In the genomic region with DNA sequence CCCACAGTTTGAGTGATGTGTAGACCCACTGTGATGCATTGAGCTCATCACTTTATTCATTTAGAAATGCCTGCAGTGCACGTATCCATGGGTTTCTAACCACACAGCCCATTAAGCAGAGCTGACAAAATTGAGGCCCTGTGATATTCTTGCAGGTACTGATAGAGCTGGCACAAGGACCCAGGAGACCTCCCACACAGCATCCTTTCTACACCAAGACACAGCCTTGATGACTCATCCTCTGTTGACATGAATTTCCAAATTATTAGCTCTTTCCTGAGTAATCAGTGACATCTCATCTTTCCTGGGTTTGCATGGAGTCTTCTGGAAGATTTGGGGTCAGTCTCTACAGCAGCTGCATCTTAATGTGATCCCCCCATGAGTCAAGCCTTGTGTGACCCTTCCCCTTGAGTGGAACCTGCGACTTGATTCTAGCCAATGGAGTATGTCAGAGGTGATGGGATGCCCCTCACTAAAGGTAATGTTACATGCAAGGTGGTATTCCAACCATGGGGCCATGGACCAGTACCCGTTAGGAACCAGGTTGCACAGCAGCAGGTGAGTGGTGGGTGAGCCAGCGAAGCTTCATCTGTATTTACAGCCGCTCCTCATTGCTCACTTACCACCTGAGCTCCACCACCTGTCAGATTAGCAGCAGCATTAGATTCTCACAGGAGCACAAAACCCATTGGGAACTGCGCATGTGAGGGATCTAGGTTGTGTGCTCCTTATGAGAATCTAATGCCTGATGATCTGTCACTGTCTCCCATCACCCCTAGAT, we compare ENCODE assay signal across 17 cellular contexts.
DNase-seq lines count a peak whose midpoint lies in the region; ATAC-seq, FAIRE-seq and TF ChIP-seq lines count a peak whose summit lies in the region.
"Had no signal": no experiment of that assay in that cellular context is flagged by ENCODE, and none has a peak within 500 bp of the region (broad histone marks: within the 10 kb centered on the region; RNA-seq: fewer than 3 reads in every experiment).

No MANE protein-coding gene starts in this region.

- H3K27ac ChIP-seq in HUES48 (ENCODE audit: low read depth, low read length) (peak overlapping the region; percentile 87), astrocyte (ENCODE audit: low read depth, low read length) (no peak overlapping the region), keratinocyte (ENCODE audit: control insufficient read depth, insufficient read depth, low read length) (no peak overlapping the region), Peyer's patch (no peak overlapping the region)
- H3K27ac ChIP-seq: heart right ventricle had no signal

- H3K79me2 ChIP-seq in astrocyte (ENCODE audit: insufficient read depth, low read length) (no peaks in the 10 kb centered on the region), keratinocyte (ENCODE audit: control insufficient read depth, insufficient read depth, low read length) (no peaks in the 10 kb centered on the region)

- no peaks in the 10 kb centered on the region for H3K27me3 ChIP-seq in HUES48 (ENCODE audit: control insufficient read depth, insufficient read depth, low read length)
- H3K27me3 ChIP-seq in astrocyte (ENCODE audit: insufficient read depth, low read length) = no peaks in the 10 kb centered on the region
- H3K27me3 ChIP-seq in keratinocyte (ENCODE audit: control insufficient read depth, extremely low read depth, insufficient read depth, low read length) = no peaks in the 10 kb centered on the region
- H3K27me3 ChIP-seq in Peyer's patch = no peaks in the 10 kb centered on the region
- H3K27me3 ChIP-seq: heart right ventricle had no signal

- H3K36me3 Mint-ChIP-seq in astrocyte (ENCODE audit: low read depth, unreplicated experiment) = no peaks in the 10 kb centered on the region
- H3K36me3 Mint-ChIP-seq: T-cell had no signal

- H3K9me3 Mint-ChIP-seq in astrocyte (ENCODE audit: unreplicated experiment) = peaks cover 3% of the 10 kb centered on the region
- H3K9me3 Mint-ChIP-seq: activated T-cell treated with anti-CD3 and anti-CD28 coated beads, Interleukin-2, amount 50 U/mL, for 24 hours had no signal

- H3K4me2 ChIP-seq in astrocyte (ENCODE audit: low read length) (peak overlapping the region; percentile 5), keratinocyte (ENCODE audit: control insufficient read depth, extremely low read depth, insufficient read depth, low read depth, low read length) (no peak overlapping the region)

- FAIRE-seq in astrocyte (lab: Jason Lieb, UNC) (peak; percentile 45), keratinocyte (lab: Jason Lieb, UNC) (peak; percentile 83)
- FAIRE-seq: G401.6 had no signal

- TF ChIP-seq CTCF in astrocyte (IDR thresholded peaks at IDR 0.05; ENCODE audit: insufficient read depth, low read depth, low read length) = no peak
- TF ChIP-seq CTCF in keratinocyte (optimal IDR thresholded peaks at IDR 0.05 in 1 of 3, IDR thresholded peaks at IDR 0.05 in 1 of 3, conservative IDR thresholded peaks at IDR 0.05 in 1 of 3; ENCODE audit: extremely low read depth in 1 of 3, insufficient read depth in 2 of 3, low read length in 3 of 3) = no peak
- TF ChIP-seq CTCF in Peyer's patch (IDR thresholded peaks at IDR 0.05) = no peak

- H3K4me1 Mint-ChIP-seq in astrocyte (ENCODE audit: low read depth, unreplicated experiment) = peaks cover 52% of the 10 kb centered on the region
- H3K4me1 Mint-ChIP-seq: T-cell had no signal

- intact Hi-C loops in Right ventricle myocardium superior (cut with DNase I) = no loop called here

- H3K9ac ChIP-seq in HUES48 (ENCODE audit: low read depth, low read length) (no peak overlapping the region), astrocyte (ENCODE audit: low read length) (no peak overlapping the region), keratinocyte (ENCODE audit: control insufficient read depth, extremely low read depth, insufficient read depth, low read length) (no peak overlapping the region)

- peaks cover 11% of the 10 kb centered on the region for H3K9me3 ChIP-seq in HUES48 (ENCODE audit: control insufficient read depth, insufficient read depth, low read length)
- peaks cover 9% of the 10 kb centered on the region for H3K9me3 ChIP-seq in astrocyte (ENCODE audit: insufficient read depth, low read depth, low read length)
- no peaks in the 10 kb centered on the region for H3K9me3 ChIP-seq in keratinocyte (ENCODE audit: control insufficient read depth, low read depth, low read length)
- H3K9me3 ChIP-seq in Peyer's patch = no peaks in the 10 kb centered on the region
- H3K9me3 ChIP-seq: HAP-1, heart right ventricle had no signal

- H2AFZ ChIP-seq in astrocyte (ENCODE audit: low read depth, low read length) (no peak overlapping the region), keratinocyte (ENCODE audit: control insufficient read depth, low read length) (no peak overlapping the region)

- TF ChIP-seq POLR2A in Peyer's patch (IDR thresholded peaks at IDR 0.05) = no peak

- H3K36me3 ChIP-seq in HUES48 (ENCODE audit: control insufficient read depth, insufficient read depth, low read length) (no peaks in the 10 kb centered on the region), astrocyte (ENCODE audit: insufficient read depth, low read length) (no peaks in the 10 kb centered on the region), keratinocyte (ENCODE audit: control insufficient read depth in 2 of 2, extremely low read depth in 1 of 2, insufficient read depth in 2 of 2, low read length in 2 of 2) (no peaks in the 10 kb centered on the region), Peyer's patch (no peaks in the 10 kb centered on the region)
- H3K36me3 ChIP-seq: HAP-1, heart right ventricle had no signal

- DNase-seq in AG20443 (ENCODE audit: low spot score) (peak; percentile 28), astrocyte (ENCODE audit: low read depth) (peak; percentile 67), keratinocyte (ENCODE audit: low read depth, low spot score) (no peak), Peyer's patch (no peak), GM19238 (ENCODE audit: insufficient read length, low spot score) (no peak), Right ventricle myocardium superior (no peak)
- DNase-seq: activated CD4-positive, alpha-beta T cell treated with anti-CD3 and anti-CD28 coated beads for 1 hour; activated T-cell treated with anti-CD3 and anti-CD28 coated beads, Interleukin-2, amount 50 U/mL, for 24 hours; amniotic stem cell; heart right ventricle; NCI-H1694; nephron progenitor cell; T-cell had no signal

- H3K4me3 ChIP-seq in HUES48 (ENCODE audit: low read depth, low read length) = no peak overlapping the region
- no peak overlapping the region for H3K4me3 ChIP-seq in astrocyte (ENCODE audit: insufficient read depth, low read depth, low read length)
- H3K4me3 ChIP-seq in keratinocyte (ENCODE audit: control insufficient read depth in 2 of 3, extremely low read depth in 1 of 3, insufficient read depth in 2 of 3, low read depth in 1 of 3, low read length in 3 of 3) = no peak overlapping the region
- H3K4me3 ChIP-seq in Peyer's patch = no peak overlapping the region
- H3K4me3 ChIP-seq: HAP-1, heart right ventricle had no signal

- no peak overlapping the region for H3K27ac Mint-ChIP-seq in astrocyte (ENCODE audit: unreplicated experiment)
- H3K27ac Mint-ChIP-seq: activated T-cell treated with anti-CD3 and anti-CD28 coated beads, Interleukin-2, amount 50 U/mL, for 24 hours; nephron progenitor cell; T-cell had no signal

- H3K9me1 ChIP-seq in keratinocyte (ENCODE audit: control insufficient read depth, extremely low read depth, insufficient read depth, low read length) = no peaks in the 10 kb centered on the region

- no peaks in the 10 kb centered on the region for H3K27me3 Mint-ChIP-seq in astrocyte (ENCODE audit: low read depth, unreplicated experiment)

- H3K4me1 ChIP-seq in HUES48 (ENCODE audit: control insufficient read depth, insufficient read depth, low read length) (peaks cover 26% of the 10 kb centered on the region), astrocyte (ENCODE audit: insufficient read depth, low read length) (peaks cover 70% of the 10 kb centered on the region), keratinocyte (ENCODE audit: control insufficient read depth, extremely low read depth, insufficient read depth, low read length) (peaks cover 55% of the 10 kb centered on the region), Peyer's patch (no peaks in the 10 kb centered on the region)

- no peak for ATAC-seq in Right ventricle myocardium superior (ENCODE audit: poor library complexity)
- no peak for ATAC-seq in GM19351 (IDR thresholded peaks at IDR 0.05; ENCODE audit: unreplicated experiment)
- ATAC-seq: heart right ventricle, T-cell had no signal

- dilution Hi-C loops in keratinocyte (cut with MboI; ENCODE audit: extremely low pct_ligation_motif_present, low sequenced_read_pairs) = no loop called here

- no peaks in the 10 kb centered on the region for H4K20me1 ChIP-seq in astrocyte (ENCODE audit: insufficient read depth, low read length)
- no peaks in the 10 kb centered on the region for H4K20me1 ChIP-seq in keratinocyte (ENCODE audit: control insufficient read depth, extremely low read depth, insufficient read depth, low read length)

- no peak overlapping the region for H3K4me3 Mint-ChIP-seq in astrocyte (ENCODE audit: unreplicated experiment)
- H3K4me3 Mint-ChIP-seq: activated T-cell treated with anti-CD3 and anti-CD28 coated beads, Interleukin-2, amount 50 U/mL, for 24 hours; nephron progenitor cell; T-cell had no signal

Comparison
In these comparisons a context has a peak if more than half of its experiments do, and no peak if none do; other contexts are left out.
1. DNase-seq: peak in AG20443 (single experiment) and astrocyte (single experiment); none in keratinocyte (single experiment), Peyer's patch (0 of 3), GM19238 (single experiment) and Right ventricle myocardium superior (single experiment).